ENCODE assay signal across 7 cellular contexts in the genomic region with DNA sequence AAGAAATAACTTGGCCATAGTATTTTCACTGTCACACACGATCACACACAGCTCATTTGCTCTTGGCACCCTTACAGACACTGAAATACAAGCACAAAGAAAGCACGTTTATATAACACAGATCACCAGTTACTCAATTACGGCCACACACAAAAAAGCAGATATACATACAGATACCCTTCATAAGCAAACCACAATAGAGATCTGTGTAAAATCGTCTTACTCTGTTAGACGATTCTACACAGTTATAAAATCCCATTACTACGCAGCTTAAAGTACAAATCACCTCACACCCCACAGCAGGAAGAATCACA. TPM values are rescaled to one million over a fixed set of nuclear protein-coding genes. Genes with fewer than 3 reads are reported as not detected.
DNase-seq lines count a peak whose midpoint lies in the region; ATAC-seq and TF ChIP-seq lines count a peak whose summit lies in the region.

No MANE protein-coding gene starts in this region.

- intact Hi-C loops in ovary (cut with DNase I), result no loop called here

- peak overlapping the region; percentile 85 for H3K4me3 ChIP-seq in H7 (ENCODE audit: insufficient read depth, low read depth, low read length)
- H3K4me3 ChIP-seq in NT2/D1 (ENCODE audit: insufficient read length, low read depth), result peak overlapping the region; percentile 99
- H3K4me3 ChIP-seq in epithelial cell of proximal tubule (ENCODE audit: low read depth, low read length), result peak overlapping the region; percentile 91
- H3K4me3 ChIP-seq in ovary, result peak overlapping the region; percentile 68

- no peak for TF ChIP-seq CTCF in epithelial cell of proximal tubule (conservative IDR thresholded peaks at IDR 0.05; ENCODE audit: low read depth, low read length)
- no peak for TF ChIP-seq CTCF in ovary (IDR thresholded peaks at IDR 0.05)

- ATAC-seq in GM21723 (IDR thresholded peaks at IDR 0.05; ENCODE audit: unreplicated experiment), result no peak

- peak overlapping the region; percentile 86 to 91 for H3K27ac ChIP-seq in ovary

- peaks cover 10% of the 10 kb centered on the region; the same call in 1 of the 2 replicates for H3K9me3 ChIP-seq in NT2/D1 (ENCODE audit: insufficient read depth, low read length)
- H3K9me3 ChIP-seq in ovary, result peaks cover 2 to 4% of the 10 kb centered on the region in 2 donors

- WGBS in ovary, 3 donors, result 0 to 1% (median 1%) methylated on average over 6 of the region's 6 CpGs

- H3K27me3 ChIP-seq in H7 (ENCODE audit: control insufficient read depth, insufficient read depth, low read length), result no peaks in the 10 kb centered on the region
- no peaks in the 10 kb centered on the region for H3K27me3 ChIP-seq in NT2/D1 (ENCODE audit: insufficient read depth, insufficient read length)
- H3K27me3 ChIP-seq in ovary, result no peaks in the 10 kb centered on the region

- no peak for TF ChIP-seq POLR2A in ovary (IDR thresholded peaks at IDR 0.05)

- H3K36me3 ChIP-seq in H7 (replicated peaks; ENCODE audit: control insufficient read depth, insufficient read depth, low read length) (no peaks in the 10 kb centered on the region), NT2/D1 (ENCODE audit: insufficient read depth, insufficient read length, low read length) (no peaks in the 10 kb centered on the region), ovary (no peaks in the 10 kb centered on the region)

- H3K9ac ChIP-seq in NT2/D1 (ENCODE audit: insufficient read length, low read depth), result peak overlapping the region; percentile 86

- TF ChIP-seq EP300 in ovary (IDR thresholded peaks at IDR 0.05), result no peak

- H3K4me1 ChIP-seq in NT2/D1 (ENCODE audit: insufficient read depth, insufficient read length) (no peaks in the 10 kb centered on the region), ovary (ENCODE audit: insufficient read depth) (peaks cover 6% of the 10 kb centered on the region)

- DNase-seq in H7, result no peak
- DNase-seq in NT2/D1 (ENCODE audit: low read depth, low spot score), result no peak
- DNase-seq in epithelial cell of proximal tubule (ENCODE audit: low read depth), result peak; percentile 13
- DNase-seq in ovary, result no peak
- DNase-seq in SW480 (ENCODE audit: low spot score), result no peak
- no peak for DNase-seq in stimulated activated naive CD4-positive, alpha-beta T cell treated with Interleukin-2 at 50 U/mL for 16 hours (lab: John Stamatoyannopoulos, UW)

RNA-seq across cellular contexts. Expression of gene ZNF420, which starts 0.7 kb away (rescaled TPM):
- total RNA-seq in H7 (2014; rRNA removed; shearing (Covaris generic)), result 5.0 and 10.7 TPM in 2 replicates
- total RNA-seq in epithelial cell of proximal tubule, result 1.7 and 6.1 TPM in 2 replicates
- total RNA-seq in ovary, result 10 to 100 TPM in 6 of 7 donors, 1 to 10 TPM in 1; 5.9 to 26.6 (median 16.3) TPM
- 1 to 10 TPM; 8.2 TPM for polyA plus RNA-seq in ovary
